Comparison of ENCODE assay signal across 11 cellular contexts in the genomic region with DNA sequence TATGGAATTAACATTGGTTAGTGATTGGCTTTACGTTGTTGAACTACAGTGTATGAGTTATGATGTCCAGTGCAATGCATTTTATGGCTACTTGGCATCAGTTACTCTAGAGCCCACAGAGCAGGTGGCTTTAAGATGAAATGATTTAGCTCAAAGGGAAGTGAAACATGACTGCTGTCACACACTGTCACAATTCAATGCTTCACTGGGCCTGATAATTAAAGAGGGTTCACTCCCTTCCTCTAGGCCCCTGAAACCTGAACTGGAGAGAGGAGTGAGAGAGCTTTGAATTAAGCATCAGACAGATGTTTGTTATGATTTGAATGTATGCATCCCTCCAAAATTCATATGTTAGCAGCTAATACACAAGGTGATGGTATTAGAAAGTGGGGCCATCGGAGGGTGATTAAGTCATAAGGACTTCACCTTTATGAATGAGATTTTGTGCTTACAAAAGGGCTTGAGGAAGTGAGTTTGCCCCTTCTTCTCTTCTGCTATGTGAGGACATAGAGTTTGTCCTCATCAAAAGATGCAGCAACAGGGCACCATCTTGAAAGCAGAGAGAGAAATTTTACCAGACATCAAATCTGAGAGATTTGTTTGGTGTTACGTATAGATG.
A peak's percentile ranks its signal among the peaks of the same experiment; 100 is the strongest.
DNase-seq lines count a peak whose midpoint lies in the region; ATAC-seq, FAIRE-seq and TF ChIP-seq lines count a peak whose summit lies in the region.
"Had no signal": no experiment of that assay in that cellular context is flagged by ENCODE, and none has a peak within 500 bp of the region (broad histone marks: within the 10 kb centered on the region; RNA-seq: fewer than 3 reads in every experiment).

No MANE protein-coding gene starts in this region.

- in situ Hi-C loops in HepG2 (cut with HindIII; ENCODE audit: extremely low pct_ligation_motif_present, low pct_unique_long_range_greater_than_20kb), result loop anchor here (25.0 kb wide), 1 partner anchor 795 kb away; no protein-coding TSS in a partner anchor

- CTCF ChIA-PET in HepG2 (lab: Yijun Ruan, JAX; ENCODE audit: low intra/inter-chr PET ratio, low total read pairs), result no interaction called here

- H3K27me3 ChIP-seq in HepG2 (ENCODE audit: control insufficient read depth in 1 of 2, insufficient read depth in 2 of 2, low read length in 2 of 2), result no peaks in the 10 kb centered on the region
- H3K27me3 ChIP-seq: cardiac muscle cell had no signal

- no peaks in the 10 kb centered on the region for H3K9me3 ChIP-seq in HepG2 (ENCODE audit: low read length)

- no peak overlapping the region for H3K4me2 ChIP-seq in HepG2 (ENCODE audit: low read depth, low read length)

- no peak for TF ChIP-seq CTCF in HepG2 (CRISPR knock-in tag; IDR thresholded peaks at IDR 0.05)

- TF ChIP-seq POLR2A in HepG2 (IDR thresholded peaks at IDR 0.05; ENCODE audit: insufficient read depth in 1 of 2, low read depth in 2 of 2, low read length in 2 of 2), result no peak

- no peak for FAIRE-seq in HepG2 (lab: Jason Lieb, UNC)

- no peak for TF ChIP-seq RAD21 in HepG2 (CRISPR knock-in tag; IDR thresholded peaks at IDR 0.05)

- DNase-seq in germinal center (ENCODE audit: low spot score), result peak; percentile 81
- DNase-seq in HepG2 (ENCODE audit: low spot score), result no peak
- no peak for DNase-seq in NCI-H524 treated with DMSO at 0.1 percent for 48 hours (lab: John Stamatoyannopoulos, UW)
- no peak for DNase-seq in T-helper 1 cell
- no peak for DNase-seq in SKM-1 (lab: John Stamatoyannopoulos, UW; ENCODE audit: unreplicated experiment)
- DNase-seq: Kasumi-1, natural killer cell had no signal

- no peak overlapping the region for H3K9ac ChIP-seq in HepG2 (ENCODE audit: insufficient read depth, low read depth, low read length)

- H3K4me3 ChIP-seq in HepG2 (replicated peaks in 1 of 3; ENCODE audit: insufficient read depth in 1 of 3, low read depth in 2 of 3, low read length in 3 of 3), result no peak overlapping the region
- H3K4me3 ChIP-seq: cardiac muscle cell had no signal

- WGBS in HepG2 (ENCODE audit: low lambda C conversion rate), result 5% methylated on average over 3 of the region's 3 CpGs

- H3K27ac ChIP-seq in HepG2 (ENCODE audit: extremely low read length, insufficient read depth, low read length), result no peak overlapping the region
- H3K27ac ChIP-seq: cardiac muscle cell had no signal

- no peaks in the 10 kb centered on the region for H3K4me1 ChIP-seq in HepG2 (ENCODE audit: insufficient read depth, low read length)

- intact Hi-C loops in HepG2 (cut with micrococcal nuclease; ENCODE audit: unreplicated experiment), result no loop called here

- TF ChIP-seq EP300 in HepG2 (IDR thresholded peaks at IDR 0.05; ENCODE audit: low read depth in 2 of 2, low read length in 2 of 2) (no peak), HepG2 (CRISPR knock-in tag; IDR thresholded peaks at IDR 0.05; ENCODE audit: borderline replicate concordance) (no peak)

- no peaks in the 10 kb centered on the region for H3K79me2 ChIP-seq in HepG2 (ENCODE audit: insufficient read depth, low read length)

- no peaks in the 10 kb centered on the region for H3K36me3 ChIP-seq in HepG2 (replicated peaks in 1 of 2; ENCODE audit: control insufficient read depth in 1 of 2, insufficient read depth in 2 of 2, low read length in 2 of 2)
- H3K36me3 ChIP-seq: cardiac muscle cell had no signal

- no peaks in the 10 kb centered on the region for H4K20me1 ChIP-seq in HepG2 (ENCODE audit: insufficient read depth, low read length)

- POLR2A ChIA-PET in HepG2 (lab: Yijun Ruan, JAX), result no interaction called here

- no peak overlapping the region for H2AFZ ChIP-seq in HepG2 (ENCODE audit: low read length)

- peak; percentile 98 for ATAC-seq in GM18858 (IDR thresholded peaks at IDR 0.05; ENCODE audit: unreplicated experiment)
- ATAC-seq in GM21526 (IDR thresholded peaks at IDR 0.05; ENCODE audit: low FRiP score, unreplicated experiment), result peak; percentile 98
- ATAC-seq in HG03196 (IDR thresholded peaks at IDR 0.05; ENCODE audit: unreplicated experiment), result peak; percentile 99
- no peak for ATAC-seq in HepG2

- no TSS peak for BruUV-seq in HepG2 (replicated peaks; lab: Mats Ljungman, UMichigan)

TF ChIP-seq in HepG2, 621 proteins besides CTCF, POLR2A, EP300 and RAD21:
- no peak for TF ChIP-seq ZNF496 (CRISPR knock-in tag; IDR thresholded peaks at IDR 0.05; ENCODE audit: insufficient replicate concordance)
- TF ChIP-seq RARG (CRISPR knock-in tag; IDR thresholded peaks at IDR 0.05; ENCODE audit: low read depth), result no peak
- TF ChIP-seq, protein P1, sequence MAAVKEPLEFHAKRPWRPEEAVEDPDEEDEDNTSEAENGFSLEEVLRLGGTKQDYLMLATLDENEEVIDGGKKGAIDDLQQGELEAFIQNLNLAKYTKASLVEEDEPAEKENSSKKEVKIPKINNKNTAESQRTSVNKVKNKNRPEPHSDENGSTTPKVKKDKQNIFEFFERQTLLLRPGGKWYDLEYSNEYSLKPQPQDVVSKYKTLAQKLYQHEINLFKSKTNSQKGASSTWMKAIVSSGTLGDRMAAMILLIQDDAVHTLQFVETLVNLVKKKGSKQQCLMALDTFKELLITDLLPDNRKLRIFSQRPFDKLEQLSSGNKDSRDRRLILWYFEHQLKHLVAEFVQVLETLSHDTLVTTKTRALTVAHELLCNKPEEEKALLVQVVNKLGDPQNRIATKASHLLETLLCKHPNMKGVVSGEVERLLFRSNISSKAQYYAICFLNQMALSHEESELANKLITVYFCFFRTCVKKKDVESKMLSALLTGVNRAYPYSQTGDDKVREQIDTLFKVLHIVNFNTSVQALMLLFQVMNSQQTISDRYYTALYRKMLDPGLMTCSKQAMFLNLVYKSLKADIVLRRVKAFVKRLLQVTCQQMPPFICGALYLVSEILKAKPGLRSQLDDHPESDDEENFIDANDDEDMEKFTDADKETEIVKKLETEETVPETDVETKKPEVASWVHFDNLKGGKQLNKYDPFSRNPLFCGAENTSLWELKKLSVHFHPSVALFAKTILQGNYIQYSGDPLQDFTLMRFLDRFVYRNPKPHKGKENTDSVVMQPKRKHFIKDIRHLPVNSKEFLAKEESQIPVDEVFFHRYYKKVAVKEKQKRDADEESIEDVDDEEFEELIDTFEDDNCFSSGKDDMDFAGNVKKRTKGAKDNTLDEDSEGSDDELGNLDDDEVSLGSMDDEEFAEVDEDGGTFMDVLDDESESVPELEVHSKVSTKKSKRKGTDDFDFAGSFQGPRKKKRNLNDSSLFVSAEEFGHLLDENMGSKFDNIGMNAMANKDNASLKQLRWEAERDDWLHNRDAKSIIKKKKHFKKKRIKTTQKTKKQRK (IDR thresholded peaks at IDR 0.05; ENCODE audit: low read length), result no peak
- no peak for TF ChIP-seq ZNF713 (CRISPR knock-in tag; IDR thresholded peaks at IDR 0.05)
- TF ChIP-seq ZNF550 (CRISPR knock-in tag; IDR thresholded peaks at IDR 0.05; ENCODE audit: borderline replicate concordance), result no peak
- no peak for TF ChIP-seq SYNCRIP (IDR thresholded peaks at IDR 0.05; ENCODE audit: insufficient read depth, low read depth, low read length)
- TF ChIP-seq ZNF121 (CRISPR knock-in tag; IDR thresholded peaks at IDR 0.05), result no peak
- no peak for TF ChIP-seq IKZF4 (CRISPR knock-in tag; IDR thresholded peaks at IDR 0.05; ENCODE audit: borderline replicate concordance, low read depth, not compliant biosample characterization)
- TF ChIP-seq ZNF850 (CRISPR knock-in tag; conservative IDR thresholded peaks at IDR 0.05), result no peak
- TF ChIP-seq ZSCAN9 (CRISPR knock-in tag; IDR thresholded peaks at IDR 0.05; ENCODE audit: borderline replicate concordance), result no peak
- TF ChIP-seq HNRNPLL (IDR thresholded peaks at IDR 0.05; ENCODE audit: low read depth, low read length, poor library complexity, severe bottlenecking), result no peak
- no peak for TF ChIP-seq NFIB (CRISPR knock-in tag; IDR thresholded peaks at IDR 0.05; ENCODE audit: borderline replicate concordance)
- TF ChIP-seq DMAP1 (CRISPR knock-in tag; IDR thresholded peaks at IDR 0.05), result no peak
- no peak for TF ChIP-seq HNRNPL (IDR thresholded peaks at IDR 0.05; ENCODE audit: low read depth, low read length)
- TF ChIP-seq ZEB1 (IDR thresholded peaks at IDR 0.05; ENCODE audit: insufficient replicate concordance, low read depth), result no peak
TF ChIP-seq in HepG2: peak in this region for 0.
